29 cellular contexts compared by ENCODE assay signal in genomic region chr4:109156346-109156745, GRCh38.
"Had no signal": no experiment of that assay in that cellular context is flagged by ENCODE, and none has a peak within 500 bp of the region (broad histone marks: within the 10 kb centered on the region; RNA-seq: fewer than 3 reads in every experiment).

No MANE protein-coding gene starts in this region.

- H3K9me3 ChIP-seq: Peyer's patch, SJSA1, SK-N-SH had no signal

- H3K9ac ChIP-seq: SK-N-SH had no signal

- ATAC-seq: activated CD4-positive, alpha-beta T cell treated with anti-CD3 and anti-CD28 coated beads for 36 hours; activated CD8-positive, alpha-beta T cell treated with anti-CD3 and anti-CD28 coated beads, Interleukin-2, amount 10 ng/mL, durations not matched to agents 7 days and 5 days; PC-3 had no signal

- H3K9me3 Mint-ChIP-seq: activated CD4-positive, alpha-beta T cell treated with anti-CD3 and anti-CD28 coated beads, Interleukin-2, amount 10 ng/mL, durations not matched to agents 7 days and 5 days; activated naive CD4-positive, alpha-beta T cell treated with anti-CD3 and anti-CD28 coated beads, Interleukin-2, amount 50 U/mL, for 24 hours; activated T-cell treated with anti-CD3 and anti-CD28 coated beads, Interleukin-2, amount 50 U/mL, for 24 hours; activated T-helper 2 cell treated with anti-CD3 and anti-CD28 coated beads, Interferon-gamma antibody, Interleukin-2, Interleukin-4, amounts not matched to agents 10 μg/mL and 5 μg/mL and 100 μg/mL, durations not matched to agents 14 hours and 24 hours and 36 hours; brain; T-helper 1 cell treated with Interleukin-12 subunit alpha and Interleukin-12 subunit beta and Interleukin-4 antibody, amounts not matched to agents 30 μg/mL and 1 μg/mL, for 36 hours; T-helper 2 cell treated with Interferon-gamma antibody and Interleukin-4, amounts not matched to agents 5 μg/mL and 100 μg/mL, for 36 hours had no signal

- H3K4me1 ChIP-seq: Peyer's patch, SJSA1 had no signal

- H3K4me1 Mint-ChIP-seq: activated CD4-positive, alpha-beta T cell treated with anti-CD3 and anti-CD28 coated beads for 36 hours; activated CD4-positive, alpha-beta T cell treated with anti-CD3 and anti-CD28 coated beads, Interleukin-2, amount 10 ng/mL, durations not matched to agents 7 days and 5 days; activated naive CD4-positive, alpha-beta T cell treated with anti-CD3 and anti-CD28 coated beads, Interleukin-2, amount 50 U/mL, for 24 hours had no signal

- H3K27me3 ChIP-seq: Peyer's patch had no signal

- H3K4me3 Mint-ChIP-seq: activated CD4-positive, alpha-beta T cell treated with anti-CD3 and anti-CD28 coated beads for 36 hours; activated CD4-positive, alpha-beta T cell treated with anti-CD3 and anti-CD28 coated beads, Interleukin-2, amount 10 ng/mL, durations not matched to agents 7 days and 5 days; activated CD8-positive, alpha-beta T cell treated with anti-CD3 and anti-CD28 coated beads, Interleukin-2, amount 10 ng/mL, durations not matched to agents 7 days and 5 days; activated naive CD4-positive, alpha-beta T cell treated with anti-CD3 and anti-CD28 coated beads, Interleukin-2, amount 50 U/mL, for 24 hours; activated T-cell treated with anti-CD3 and anti-CD28 coated beads, Interleukin-2, amount 50 U/mL, for 24 hours; brain; T-helper 1 cell treated with Interleukin-12 subunit alpha and Interleukin-12 subunit beta and Interleukin-4 antibody, amounts not matched to agents 30 μg/mL and 1 μg/mL, for 36 hours; T-helper 2 cell treated with Interferon-gamma antibody and Interleukin-4, amounts not matched to agents 5 μg/mL and 100 μg/mL, for 36 hours had no signal

- H3K36me3 ChIP-seq: Peyer's patch, SJSA1 had no signal

- H3K36me3 Mint-ChIP-seq: activated naive CD4-positive, alpha-beta T cell treated with anti-CD3 and anti-CD28 coated beads, Interleukin-2, amount 50 U/mL, for 24 hours; brain had no signal

- DNase-seq: activated CD4-positive, alpha-beta T cell treated with anti-CD3 and anti-CD28 coated beads for 36 hours; activated CD4-positive, alpha-beta T cell treated with anti-CD3 and anti-CD28 coated beads, Interleukin-2, amount 10 ng/mL, durations not matched to agents 7 days and 5 days; activated CD4-positive, alpha-beta T cell treated with anti-CD3 and anti-CD28 coated beads, Interleukin-2, amount 50 U/mL, for 48 hours; activated CD8-positive, alpha-beta T cell treated with anti-CD3 and anti-CD28 coated beads, Interleukin-2, amount 10 ng/mL, durations not matched to agents 7 days and 5 days; activated gamma-delta T cell; activated naive CD4-positive, alpha-beta T cell treated with Interleukin-2 at 50 U/mL for 16 hours; activated T-cell treated with anti-CD3 and anti-CD28 coated beads, Interleukin-2, amount 50 U/mL, for 24 hours; anterior cingulate cortex; caudate nucleus; Karpas-422; NCI-H1105; NCI-H1417 treated with DMSO at 0.1 percent for 48 hours; NCI-H1694; NCI-H1930; NCI-H345; NCI-H510A; NCI-H748 treated with DMSO at 0.1 percent for 48 hours; NK-92 treated with Interleukin-12 subunit alpha and Interleukin-12 subunit beta, amount 100 ng/mL, for 24 hours; PC-3; Peyer's patch; RPMI8226; SHP77 treated with DMSO at 0.1 percent for 48 hours; SK-N-SH had no signal

- H3K27ac ChIP-seq: Peyer's patch, SJSA1 had no signal

- H3K4me3 ChIP-seq: Peyer's patch, SJSA1 had no signal

- H3K27ac Mint-ChIP-seq: activated CD4-positive, alpha-beta T cell treated with anti-CD3 and anti-CD28 coated beads for 36 hours; activated CD4-positive, alpha-beta T cell treated with anti-CD3 and anti-CD28 coated beads, Interleukin-2, amount 10 ng/mL, durations not matched to agents 7 days and 5 days; activated CD8-positive, alpha-beta T cell treated with anti-CD3 and anti-CD28 coated beads, Interleukin-2, amount 10 ng/mL, durations not matched to agents 7 days and 5 days; activated naive CD4-positive, alpha-beta T cell treated with anti-CD3 and anti-CD28 coated beads, Interleukin-2, amount 50 U/mL, for 24 hours; activated T-cell treated with anti-CD3 and anti-CD28 coated beads, Interleukin-2, amount 50 U/mL, for 24 hours; activated T-helper 2 cell treated with anti-CD3 and anti-CD28 coated beads, Interferon-gamma antibody, Interleukin-2, Interleukin-4, amounts not matched to agents 10 μg/mL and 5 μg/mL and 100 μg/mL, durations not matched to agents 14 hours and 24 hours and 36 hours; T-helper 1 cell treated with Interleukin-12 subunit alpha and Interleukin-12 subunit beta and Interleukin-4 antibody, amounts not matched to agents 30 μg/mL and 1 μg/mL, for 36 hours; T-helper 2 cell treated with Interferon-gamma antibody and Interleukin-4, amounts not matched to agents 5 μg/mL and 100 μg/mL, for 36 hours had no signal
